20 cellular contexts compared by ENCODE assay signal in genomic region chr6:17721671-17722070, GRCh38.
"Had no signal": no experiment of that assay in that cellular context is flagged by ENCODE, and none has a peak within 500 bp of the region (broad histone marks: within the 10 kb centered on the region; RNA-seq: fewer than 3 reads in every experiment).

No MANE protein-coding gene starts in this region.

- DNase-seq: activated CD4-positive, alpha-beta T cell treated with anti-CD3 and anti-CD28 coated beads for 1 hour; activated CD4-positive, alpha-beta T cell treated with anti-CD3 and anti-CD28 coated beads, Interleukin-2, amount 50 U/mL, for 1 hour; activated CD8-positive, alpha-beta T cell treated with anti-CD3 and anti-CD28 coated beads, Interleukin-2, amount 10 ng/mL, durations not matched to agents 7 days and 5 days; activated gamma-delta T cell; anterior cingulate cortex; body of pancreas; heart right ventricle; lower lobe of right lung; naive thymus-derived CD8-positive, alpha-beta T cell; psoas muscle; stimulated activated CD4-positive, alpha-beta T cell treated with anti-CD3 and anti-CD28 coated beads, Interleukin-4, amount 100 ng/mL, for 24 hours; stimulated activated naive CD4-positive, alpha-beta T cell treated with Interleukin-2 at 50 U/mL for 16 hours had no signal

- ATAC-seq: activated CD8-positive, alpha-beta T cell treated with anti-CD3 and anti-CD28 coated beads, Interleukin-2, amount 10 ng/mL, durations not matched to agents 7 days and 5 days; body of pancreas; heart right ventricle; left lobe of liver; lower lobe of right lung; naive thymus-derived CD8-positive, alpha-beta T cell; psoas muscle had no signal

- H3K4me3 Mint-ChIP-seq: activated CD8-positive, alpha-beta T cell treated with anti-CD3 and anti-CD28 coated beads, Interleukin-2, amount 10 ng/mL, durations not matched to agents 7 days and 5 days; activated naive CD4-positive, alpha-beta T cell treated with anti-CD3 and anti-CD28 coated beads, Interleukin-2, amount 50 U/mL, for 24 hours; activated T-helper 1 cell treated with anti-CD3 and anti-CD28 coated beads, Interleukin-12 subunit alpha, Interleukin-12 subunit beta, Interleukin-2, Interleukin-4 antibody, amounts not matched to agents 30 ng/mL and 10 ng/mL and 1 ng/mL, durations not matched to agents 14 hours and 24 hours and 36 hours; naive thymus-derived CD8-positive, alpha-beta T cell; neural progenitor cell had no signal

- H3K27me3 ChIP-seq: body of pancreas, cardiac muscle cell, heart right ventricle, neural progenitor cell, right atrium auricular region had no signal

- H3K27ac ChIP-seq: body of pancreas, cardiac muscle cell, heart right ventricle, lower lobe of right lung, neural progenitor cell, psoas muscle, right atrium auricular region had no signal

- H3K9me3 Mint-ChIP-seq: activated naive CD4-positive, alpha-beta T cell treated with anti-CD3 and anti-CD28 coated beads, Interleukin-2, amount 50 U/mL, for 24 hours; activated T-helper 1 cell treated with anti-CD3 and anti-CD28 coated beads, Interleukin-12 subunit alpha, Interleukin-12 subunit beta, Interleukin-2, Interleukin-4 antibody, amounts not matched to agents 30 ng/mL and 10 ng/mL and 1 ng/mL, durations not matched to agents 14 hours and 24 hours and 36 hours; naive thymus-derived CD8-positive, alpha-beta T cell; neural progenitor cell had no signal

- H3K27me3 Mint-ChIP-seq: activated naive CD4-positive, alpha-beta T cell treated with anti-CD3 and anti-CD28 coated beads, Interleukin-2, amount 50 U/mL, for 24 hours had no signal

- H2AFZ ChIP-seq: neural progenitor cell had no signal

- H3K36me3 ChIP-seq: cardiac muscle cell, heart right ventricle, lower lobe of right lung, neural progenitor cell, right atrium auricular region had no signal

- H3K4me1 ChIP-seq: body of pancreas, neural progenitor cell, psoas muscle had no signal

- H3K9me3 ChIP-seq: body of pancreas, heart right ventricle, lower lobe of right lung, psoas muscle, right atrium auricular region had no signal

- H3K4me2 ChIP-seq: neural progenitor cell had no signal

- H3K27ac Mint-ChIP-seq: activated CD8-positive, alpha-beta T cell treated with anti-CD3 and anti-CD28 coated beads, Interleukin-2, amount 10 ng/mL, durations not matched to agents 7 days and 5 days; activated naive CD4-positive, alpha-beta T cell treated with anti-CD3 and anti-CD28 coated beads, Interleukin-2, amount 50 U/mL, for 24 hours; activated T-helper 1 cell treated with anti-CD3 and anti-CD28 coated beads, Interleukin-12 subunit alpha, Interleukin-12 subunit beta, Interleukin-2, Interleukin-4 antibody, amounts not matched to agents 30 ng/mL and 10 ng/mL and 1 ng/mL, durations not matched to agents 14 hours and 24 hours and 36 hours; neural progenitor cell had no signal

- H3K4me3 ChIP-seq: body of pancreas, cardiac muscle cell, heart right ventricle, lower lobe of right lung, neural progenitor cell, psoas muscle, right atrium auricular region had no signal

- FAIRE-seq: endometrium, TTC549 had no signal

- H3K4me1 Mint-ChIP-seq: activated naive CD4-positive, alpha-beta T cell treated with anti-CD3 and anti-CD28 coated beads, Interleukin-2, amount 50 U/mL, for 24 hours; naive thymus-derived CD8-positive, alpha-beta T cell had no signal

- H3K36me3 Mint-ChIP-seq: activated naive CD4-positive, alpha-beta T cell treated with anti-CD3 and anti-CD28 coated beads, Interleukin-2, amount 50 U/mL, for 24 hours; naive thymus-derived CD8-positive, alpha-beta T cell; neural progenitor cell had no signal
